ENCODE assay signal across 1 cellular context in genomic region chr2:74834806-74835755, GRCh38.
TF ChIP-seq lines count a peak whose summit lies in the region.

No MANE protein-coding gene starts in this region.

TF ChIP-seq in HepG2, 621 proteins besides CTCF, POLR2A, EP300 and RAD21 (continued from another document and continues in another):
- TF ChIP-seq PPARG (CRISPR knock-in tag; conservative IDR thresholded peaks at IDR 0.05) (0 out of 2 replicates have a peak, but pooled peaks have one; percentile 44), DR1 (CRISPR knock-in tag; IDR thresholded peaks at IDR 0.05) (peak; percentile 64; the same call in 1 of the 2 replicates), FOXA1 (IDR thresholded peaks at IDR 0.05) (no peak), FOXA1 (CRISPR knock-in tag; IDR thresholded peaks at IDR 0.05) (no peak), ZFYVE20 (CRISPR knock-in tag; IDR thresholded peaks at IDR 0.05; ENCODE audit: borderline replicate concordance, low read depth) (no peak), ZNF180 (CRISPR knock-in tag; IDR thresholded peaks at IDR 0.05; ENCODE audit: borderline replicate concordance, low read depth) (peak; percentile 23; the same call in 1 of the 2 replicates), SNAPC2 (CRISPR knock-in tag; IDR thresholded peaks at IDR 0.05) (peak; percentile 24; the same call in 1 of the 2 replicates), NFAT5 (CRISPR knock-in tag; IDR thresholded peaks at IDR 0.05) (no peak; the same call in 1 of the 2 replicates), ATRX (CRISPR knock-in tag; IDR thresholded peaks at IDR 0.05; ENCODE audit: borderline replicate concordance) (no peak), ZNF143 (CRISPR knock-in tag; IDR thresholded peaks at IDR 0.05) (no peak), ZFP41 (CRISPR knock-in tag; IDR thresholded peaks at IDR 0.05; ENCODE audit: borderline replicate concordance) (no peak), ZNF883 (CRISPR knock-in tag; IDR thresholded peaks at IDR 0.05; ENCODE audit: not compliant biosample characterization) (peak; percentile 34), HNRNPL (IDR thresholded peaks at IDR 0.05; ENCODE audit: low read depth, low read length) (0 out of 2 replicates have a peak, but pooled peaks have one; percentile 31), AKNA (CRISPR knock-in tag; IDR thresholded peaks at IDR 0.05; ENCODE audit: borderline replicate concordance) (no peak), ZFP82 (CRISPR knock-in tag; IDR thresholded peaks at IDR 0.05; ENCODE audit: borderline replicate concordance) (peak; percentile 84; the same call in 1 of the 2 replicates), ARID3A (IDR thresholded peaks at IDR 0.05; ENCODE audit: low read depth, low read length) (no peak), ZNF775 (CRISPR knock-in tag; IDR thresholded peaks at IDR 0.05; ENCODE audit: borderline replicate concordance) (no peak), ZNF101 (CRISPR knock-in tag; IDR thresholded peaks at IDR 0.05; ENCODE audit: borderline replicate concordance, low read depth) (0 out of 2 replicates have a peak, but pooled peaks have one; percentile 70), DRAP1 (CRISPR knock-in tag; IDR thresholded peaks at IDR 0.05) (no peak), NRL (CRISPR knock-in tag; IDR thresholded peaks at IDR 0.05; ENCODE audit: borderline replicate concordance) (no peak), KLF11 (CRISPR knock-in tag; IDR thresholded peaks at IDR 0.05) (no peak), HMGXB4 (CRISPR knock-in tag; IDR thresholded peaks at IDR 0.05; ENCODE audit: borderline replicate concordance in 1 of 2, low read depth in 1 of 2) (peak; percentile 18 to 70; a peak in 2 of 4 replicates), JDP2 (CRISPR knock-in tag; IDR thresholded peaks at IDR 0.05; ENCODE audit: borderline replicate concordance) (no peak), ZNF670 (CRISPR knock-in tag; IDR thresholded peaks at IDR 0.05; ENCODE audit: borderline replicate concordance) (no peak), ZNF205 (CRISPR knock-in tag; IDR thresholded peaks at IDR 0.05) (0 out of 2 replicates have a peak, but pooled peaks have one; percentile 18), PATZ1 (CRISPR knock-in tag; IDR thresholded peaks at IDR 0.05) (peak; percentile 91), ZNF704 (CRISPR knock-in tag; IDR thresholded peaks at IDR 0.05; ENCODE audit: borderline replicate concordance) (no peak), TBL1XR1 (IDR thresholded peaks at IDR 0.05; ENCODE audit: borderline replicate concordance, low read length, partially characterized antibody) (no peak), TAF1 (CRISPR knock-in tag; IDR thresholded peaks at IDR 0.05) (no peak; the same call in none of the 2 replicates), U2AF2 (IDR thresholded peaks at IDR 0.05; ENCODE audit: low read depth, low read length) (no peak), KLF13 (CRISPR knock-in tag; IDR thresholded peaks at IDR 0.05) (peak; percentile 73; the same call in 1 of the 2 replicates), EHMT2 (IDR thresholded peaks at IDR 0.05; ENCODE audit: borderline replicate concordance, low read depth, low read length) (no peak), ZSCAN30 (CRISPR knock-in tag; IDR thresholded peaks at IDR 0.05) (no peak), NFE2L1 (CRISPR knock-in tag; IDR thresholded peaks at IDR 0.05; ENCODE audit: borderline replicate concordance) (no peak), PRDM4 (CRISPR knock-in tag; IDR thresholded peaks at IDR 0.05; ENCODE audit: borderline replicate concordance) (no peak), WIZ (CRISPR knock-in tag; IDR thresholded peaks at IDR 0.05) (peak; percentile 73), CREM (IDR thresholded peaks at IDR 0.05) (0 out of 2 replicates have a peak, but pooled peaks have one; percentile 10), CREM (CRISPR knock-in tag; IDR thresholded peaks at IDR 0.05) (no peak), ZNF550 (CRISPR knock-in tag; IDR thresholded peaks at IDR 0.05; ENCODE audit: borderline replicate concordance) (no peak), TEAD3 (CRISPR knock-in tag; optimal IDR thresholded peaks at IDR 0.05; ENCODE audit: borderline replicate concordance) (no peak)
